In the genomic region with DNA sequence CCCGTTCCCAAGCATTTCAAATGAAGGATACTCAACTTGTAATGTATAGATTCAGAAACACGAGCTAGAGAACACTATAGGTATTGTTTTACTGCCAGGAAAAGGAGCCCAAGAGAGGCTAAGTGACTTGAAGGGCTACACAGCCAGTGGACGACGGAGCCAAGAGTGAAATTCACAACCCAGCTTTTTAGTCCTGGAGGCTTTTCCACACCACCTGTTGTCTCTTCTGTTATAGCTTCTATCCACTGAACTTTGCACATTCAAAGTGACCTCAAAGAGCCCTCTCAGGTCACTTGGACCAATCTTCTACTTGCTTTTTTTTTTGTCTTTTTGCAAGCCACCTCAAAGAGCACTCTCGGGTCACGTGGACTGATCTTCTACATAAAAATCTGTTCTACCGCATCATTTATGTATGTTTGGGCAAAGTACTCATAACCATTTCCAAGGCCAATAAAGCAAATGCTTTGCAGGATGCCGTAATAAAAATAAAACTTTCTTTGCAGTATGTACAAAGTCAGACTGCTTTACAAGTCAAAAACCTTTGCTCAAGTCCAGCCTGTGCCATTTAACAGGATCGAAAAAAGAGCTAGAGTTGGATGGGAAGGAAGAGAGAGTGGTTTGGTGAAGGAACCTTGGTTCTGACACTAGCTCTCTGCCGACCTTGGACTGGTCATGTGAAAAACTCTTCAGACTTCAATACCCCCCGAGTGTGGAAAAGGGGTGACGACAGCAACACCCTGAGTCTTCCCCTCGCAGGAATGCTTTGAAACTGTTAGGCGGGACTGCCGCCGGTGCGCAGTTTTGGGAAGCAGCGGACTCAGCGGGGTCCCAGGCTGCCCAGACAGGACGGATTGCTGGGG, we compare ENCODE assay signal across 8 cellular contexts.
A peak's percentile ranks its signal among the peaks of the same experiment; 100 is the strongest.
DNase-seq lines count a peak whose midpoint lies in the region; ATAC-seq and TF ChIP-seq lines count a peak whose summit lies in the region.

No MANE protein-coding gene starts in this region.

- H3K9me3 ChIP-seq in DND-41 (ENCODE audit: insufficient read depth, low read length, severe bottlenecking) = no peaks in the 10 kb centered on the region
- no peaks in the 10 kb centered on the region for H3K9me3 ChIP-seq in WERI-Rb-1 (ENCODE audit: severe bottlenecking)
- H3K9me3 ChIP-seq in neutrophil = no peaks in the 10 kb centered on the region

- H3K27me3 ChIP-seq in DND-41 (ENCODE audit: insufficient read depth, low read length, poor library complexity) (no peaks in the 10 kb centered on the region), WERI-Rb-1 (ENCODE audit: insufficient read depth, low read depth, severe bottlenecking) (no peaks in the 10 kb centered on the region), neutrophil (peaks cover 9% of the 10 kb centered on the region)

- peaks cover 23% of the 10 kb centered on the region for H3K79me2 ChIP-seq in DND-41 (ENCODE audit: insufficient read depth, low read length)

- peak overlapping the region; percentile 83 for H3K4me2 ChIP-seq in DND-41 (ENCODE audit: insufficient read depth, low read length)

- H3K4me3 ChIP-seq in DND-41 (ENCODE audit: low read depth in 1 of 2, low read length in 2 of 2) = peak overlapping the region; percentile 47 to 68; a peak in 3 of 4 replicates
- H3K4me3 ChIP-seq in WERI-Rb-1 (ENCODE audit: low read depth, low read length) = peak overlapping the region; percentile 66
- peak overlapping the region; percentile 77 for H3K4me3 ChIP-seq in fibroblast of pulmonary artery (replicated peaks; ENCODE audit: low read depth, low read length)
- H3K4me3 ChIP-seq in neutrophil (ENCODE audit: low read depth in 1 of 2, low read length in 1 of 2) = peak overlapping the region; percentile 75 to 76

- H3K27ac ChIP-seq in DND-41 (ENCODE audit: low read length) (peak overlapping the region; percentile 69), WERI-Rb-1 (peak overlapping the region; percentile 69), neutrophil (no peak overlapping the region)

- ATAC-seq in DND-41 (ENCODE audit: insufficient read depth, low read depth) (no peak), HG02610 (IDR thresholded peaks at IDR 0.05; ENCODE audit: unreplicated experiment) (peak; percentile 4), GM18873 (IDR thresholded peaks at IDR 0.05; ENCODE audit: low FRiP score, unreplicated experiment) (no peak)

- DNase-seq in DND-41 (no peak), WERI-Rb-1 (no peak), fibroblast of pulmonary artery (ENCODE audit: low read depth) (peak; percentile 25), NCI-H526 (lab: John Stamatoyannopoulos, UW) (no peak), NCI-H2081 treated with DMSO at 0.1 percent for 48 hours (lab: John Stamatoyannopoulos, UW) (no peak)

- peaks cover 3% of the 10 kb centered on the region; the same call in 1 of the 2 replicates for H3K36me3 ChIP-seq in DND-41 (ENCODE audit: insufficient read depth, low read length)
- H3K36me3 ChIP-seq in WERI-Rb-1 = no peaks in the 10 kb centered on the region; the same call in none of the 2 replicates
- H3K36me3 ChIP-seq in neutrophil = no peaks in the 10 kb centered on the region

- H3K9ac ChIP-seq in DND-41 (ENCODE audit: low read depth, low read length) = peak overlapping the region; percentile 76

- H3K4me1 ChIP-seq in DND-41 (ENCODE audit: insufficient read depth, low read length) (peaks cover 22% of the 10 kb centered on the region), neutrophil (ENCODE audit: control insufficient read depth in 1 of 2, insufficient read depth in 1 of 2, low read depth in 1 of 2, low read length in 1 of 2) (peaks cover 4 to 5% of the 10 kb centered on the region in 2 experiments)

- H4K20me1 ChIP-seq in DND-41 (ENCODE audit: insufficient read depth, low read length) = no peaks in the 10 kb centered on the region; the same call in 1 of the 2 replicates

- TF ChIP-seq CTCF in DND-41 (IDR thresholded peaks at IDR 0.05; ENCODE audit: borderline replicate concordance, extremely low read depth, low read length, poor library complexity, severe bottlenecking) (no peak), WERI-Rb-1 (IDR thresholded peaks at IDR 0.05; ENCODE audit: low read depth, low read length) (no peak), fibroblast of pulmonary artery (IDR thresholded peaks at IDR 0.05; ENCODE audit: low read length, missing control alignments) (no peak), neutrophil (IDR thresholded peaks at IDR 0.05) (no peak)

- peak overlapping the region; percentile 81 for H2AFZ ChIP-seq in DND-41 (ENCODE audit: low read depth, low read length)
